Comparison of ENCODE assay signal across 8 cellular contexts in genomic region chr2:121961761-121962160, GRCh38.
"Had no signal": no experiment of that assay in that cellular context is flagged by ENCODE, and none has a peak within 500 bp of the region (broad histone marks: within the 10 kb centered on the region; RNA-seq: fewer than 3 reads in every experiment).

No MANE protein-coding gene starts in this region.

- H3K27ac ChIP-seq: GM23248 had no signal

- DNase-seq: GM23248, GOT3, H9, HCEC 1CT, IMR-90, KG1 had no signal

- H2AFZ ChIP-seq: GM23248 had no signal

- FAIRE-seq: HTR-8/SVneo, K562 had no signal

- H3K9ac ChIP-seq: GM23248 had no signal

- H3K4me3 ChIP-seq: GM23248, K562 had no signal
